In genomic region chr7:131956864-131957263, GRCh38 we compare ENCODE assay signal across 3 cellular contexts.
A peak's percentile ranks its signal among the peaks of the same experiment; 100 is the strongest.
TF ChIP-seq lines count a peak whose summit lies in the region.

No MANE protein-coding gene starts in this region.

TF ChIP-seq in HEK293, 187 proteins besides CTCF, POLR2A, EP300 and RAD21:
- TF ChIP-seq YY2 (tag by site-specific recombination; IDR thresholded peaks at IDR 0.05): no peak
- no peak for TF ChIP-seq REPIN1 (tag by site-specific recombination; IDR thresholded peaks at IDR 0.05; ENCODE audit: low read depth)
- TF ChIP-seq KLF10 (tag by site-specific recombination; IDR thresholded peaks at IDR 0.05): no peak
- TF ChIP-seq SETDB1 (IDR thresholded peaks at IDR 0.05; ENCODE audit: insufficient read length, low read length): peak; percentile 32
- TF ChIP-seq ZNF324 (tag by site-specific recombination; IDR thresholded peaks at IDR 0.05): no peak
- TF ChIP-seq ZNF140 (tag by site-specific recombination; IDR thresholded peaks at IDR 0.05): no peak

TF ChIP-seq in K562, 482 proteins besides CTCF, POLR2A, EP300 and RAD21:
- TF ChIP-seq MEF2D (tag; conservative IDR thresholded peaks at IDR 0.05; ENCODE audit: low read depth) (no peak), RBM25 (IDR thresholded peaks at IDR 0.05; ENCODE audit: low read depth, low read length, severe bottlenecking) (peak; percentile 87)

TF ChIP-seq in H1, 55 proteins besides CTCF, POLR2A, EP300 and RAD21:
- TF ChIP-seq HDAC2 (IDR thresholded peaks at IDR 0.05; ENCODE audit: borderline replicate concordance in 1 of 2, low read depth in 2 of 2, low read length in 2 of 2): peak in 1 of 2 experiments; percentile 48; a peak in 1 of 4 replicates
- no peak for TF ChIP-seq CHD2 (IDR thresholded peaks at IDR 0.05; ENCODE audit: low read length)
- TF ChIP-seq KDM1A (IDR thresholded peaks at IDR 0.05; ENCODE audit: borderline replicate concordance, low read length): peak; percentile 91
